Comparison of ENCODE assay signal across 8 cellular contexts in genomic region chr22:35538801-35539321, GRCh38. TPM values are rescaled to one million over a fixed set of nuclear protein-coding genes. Genes with fewer than 3 reads are reported as not detected.
DNase-seq lines count a peak whose midpoint lies in the region; ATAC-seq and TF ChIP-seq lines count a peak whose summit lies in the region.

No MANE protein-coding gene starts in this region.

- H3K9ac ChIP-seq in MM.1S (ENCODE audit: low read length) = no peak overlapping the region

- no peaks in the 10 kb centered on the region for H3K36me3 Mint-ChIP-seq in natural killer cell

- no peak overlapping the region for H3K27ac Mint-ChIP-seq in natural killer cell

- H3K4me1 Mint-ChIP-seq in natural killer cell = peaks cover 7 to 25% of the 10 kb centered on the region in 2 donors

- peaks cover 33% of the 10 kb centered on the region for H3K4me1 ChIP-seq in MM.1S (ENCODE audit: low read length)

- no peak overlapping the region for H3K4me2 ChIP-seq in MM.1S (ENCODE audit: low read depth, low read length)

- peak; percentile 41 for DNase-seq in EL
- peak; percentile 44 for DNase-seq in MM.1S
- no peak for DNase-seq in astrocyte of the cerebellum (ENCODE audit: low read depth)
- no peak for DNase-seq in natural killer cell
- DNase-seq in DMS79 (lab: John Stamatoyannopoulos, UW) = no peak
- DNase-seq in posterior vena cava (ENCODE audit: low spot score) = no peak
- DNase-seq in cerebellar cortex (ENCODE audit: low spot score) = no peak

- no peaks in the 10 kb centered on the region for H3K9me3 Mint-ChIP-seq in natural killer cell

- H3K79me2 ChIP-seq in MM.1S (ENCODE audit: low read length) = no peaks in the 10 kb centered on the region

- H3K9me2 ChIP-seq in MM.1S (replicated peaks; ENCODE audit: insufficient read depth, low read length) = no peaks in the 10 kb centered on the region

- no peaks in the 10 kb centered on the region for H3K36me3 ChIP-seq in MM.1S (replicated peaks; ENCODE audit: insufficient read depth, low read length)

- no peak overlapping the region for H3K4me3 ChIP-seq in MM.1S (ENCODE audit: low read length)
- H3K4me3 ChIP-seq in astrocyte of the cerebellum (ENCODE audit: low read depth, low read length) = no peak overlapping the region

- TF ChIP-seq CTCF in MM.1S (IDR thresholded peaks at IDR 0.05; ENCODE audit: low read length) = peak; percentile 73
- TF ChIP-seq CTCF in astrocyte of the cerebellum (IDR thresholded peaks at IDR 0.05; ENCODE audit: low read depth, low read length, missing control alignments) = peak; percentile 68
- TF ChIP-seq CTCF in natural killer cell (IDR thresholded peaks at IDR 0.05) = peak; percentile 30

- H3K27me3 Mint-ChIP-seq in natural killer cell (ENCODE audit: low read depth in 2 of 2) = peaks cover 11 to 28% of the 10 kb centered on the region in 2 donors

- no peak overlapping the region for H3K27ac ChIP-seq in MM.1S (ENCODE audit: low read length)

- in situ Hi-C loops in astrocyte of the cerebellum (cut with HindIII; ENCODE audit: low sequenced_read_pairs) = loop anchor here (5.0 kb wide), 1 partner anchor 67 kb away; no protein-coding TSS in a partner anchor

- intact Hi-C loops in natural killer cell (cut with micrococcal nuclease) (no loop called here), posterior vena cava (cut with DNase I) (loop anchor here in 1 of 2 donors (1.0 kb wide), 1 partner anchor 19 kb away; no protein-coding TSS in a partner anchor)

- ATAC-seq in natural killer cell (no peak), HG03432 (IDR thresholded peaks at IDR 0.05; ENCODE audit: unreplicated experiment) (no peak)

- H2AFZ ChIP-seq in MM.1S (ENCODE audit: low read length) = no peak overlapping the region

- H3K27me3 ChIP-seq in MM.1S (replicated peaks; ENCODE audit: insufficient read depth, low read length) = peaks cover 32% of the 10 kb centered on the region

- H3K9me3 ChIP-seq in MM.1S (replicated peaks; ENCODE audit: insufficient read depth, low read length) = no peaks in the 10 kb centered on the region

- peak overlapping the region; percentile 25 for H3K4me3 Mint-ChIP-seq in natural killer cell

- no peaks in the 10 kb centered on the region for H4K20me1 ChIP-seq in MM.1S (ENCODE audit: insufficient read depth, low read length)

- peaks cover 19% of the 10 kb centered on the region for H3F3A ChIP-seq in MM.1S (ENCODE audit: insufficient read depth, low read length)

RNA-seq across cellular contexts. Expression of gene RASD2, which starts 1.8 kb away (rescaled TPM):
- total RNA-seq in natural killer cell (under 1 TPM; 0.20 to 0.64 (median 0.20) TPM), posterior vena cava (10 to 100 TPM in 1 of 2 donors, 1 to 10 TPM in 1; 5.8 to 13.0 TPM)

Comparison
In these comparisons a context has a peak if more than half of its experiments do, and no peak if none do; other contexts are left out.
1. DNase-seq: peak in EL (single experiment) and MM.1S (single experiment); none in astrocyte of the cerebellum (single experiment), natural killer cell (single experiment), DMS79 (single experiment), posterior vena cava (single experiment) and cerebellar cortex (single experiment).
2. RNA of gene RASD2, which starts 1.8 kb away (total RNA-seq): 5.8 to 13.0 TPM in posterior vena cava; 0.20 to 0.64 TPM in natural killer cell; every median in the first group is over 4 times any median in the second.
3. Peak in every context shown above with its lines, with median percentiles within 50 percentile points of each other: CTCF ChIP-seq.